14 cellular contexts compared by ENCODE assay signal in the genomic region with DNA sequence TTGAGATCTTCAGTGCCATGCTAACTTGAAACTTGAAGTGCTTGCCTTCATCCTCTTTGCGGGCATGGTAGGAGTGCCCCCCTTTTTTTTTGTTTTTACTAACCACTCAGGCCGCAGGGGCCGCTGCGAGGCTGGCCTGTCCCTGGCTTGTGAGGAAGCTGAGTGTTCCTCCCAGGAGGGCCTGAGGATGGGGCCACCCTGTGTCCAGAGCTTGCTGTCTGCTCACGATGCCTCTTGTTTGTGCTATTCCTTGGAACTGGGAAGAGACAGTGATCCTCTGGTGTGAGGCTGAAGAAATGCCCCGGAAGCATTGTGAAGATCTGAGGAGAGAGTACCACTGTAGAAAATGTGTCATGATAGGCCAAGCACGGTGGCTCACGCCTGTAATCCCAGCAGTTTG. TPM values are rescaled to one million over a fixed set of nuclear protein-coding genes. Genes with fewer than 3 reads are reported as not detected.
DNase-seq lines count a peak whose midpoint lies in the region; ATAC-seq and TF ChIP-seq lines count a peak whose summit lies in the region.
"Had no signal": no experiment of that assay in that cellular context is flagged by ENCODE, and none has a peak within 500 bp of the region (broad histone marks: within the 10 kb centered on the region; RNA-seq: fewer than 3 reads in every experiment).

No MANE protein-coding gene starts in this region.

- H3K27ac Mint-ChIP-seq in activated naive CD8-positive, alpha-beta T cell treated with anti-CD3 and anti-CD28 coated beads, Interleukin-2, amount 10 ng/mL, durations not matched to agents 7 days and 5 days: peak overlapping the region; percentile 2
- H3K27ac Mint-ChIP-seq in activated naive CD8-positive, alpha-beta T cell treated with anti-CD3 and anti-CD28 coated beads for 36 hours: no peak overlapping the region
- no peak overlapping the region for H3K27ac Mint-ChIP-seq in stimulated activated effector memory CD8-positive, alpha-beta T cell treated with anti-CD3 and anti-CD28 coated beads, Interleukin-12 subunit alpha, Interleukin-12 subunit beta, amount 100 ng/mL, for 72 hours

- no peak overlapping the region for H2AFZ ChIP-seq in OCI-LY7 (ENCODE audit: low read length)
- H2AFZ ChIP-seq: PC-9 had no signal

- DNase-seq in activated naive CD8-positive, alpha-beta T cell treated with anti-CD3 and anti-CD28 coated beads, Interleukin-2, amount 10 ng/mL, durations not matched to agents 7 days and 5 days: no peak
- no peak for DNase-seq in activated naive CD8-positive, alpha-beta T cell treated with anti-CD3 and anti-CD28 coated beads for 36 hours
- DNase-seq in OCI-LY7 (ENCODE audit: low spot score) (no peak), right atrium auricular region (ENCODE audit: low spot score) (no peak), COLO668 (lab: John Stamatoyannopoulos, UW; ENCODE audit: unreplicated experiment) (no peak), NCI-H146 treated with DMSO at 0.1 percent for 48 hours (lab: John Stamatoyannopoulos, UW; ENCODE audit: unreplicated experiment) (no peak), inferior parietal cortex (ENCODE audit: extremely low spot score) (no peak)
- DNase-seq in stimulated activated effector memory CD8-positive, alpha-beta T cell treated with anti-CD3 and anti-CD28 coated beads, Interleukin-12 subunit alpha, Interleukin-12 subunit beta, amount 100 ng/mL, for 72 hours (ENCODE audit: low spot score in 2 of 2): no peak
- DNase-seq: activated T-cell treated with anti-CD3 and anti-CD28 coated beads, Interleukin-2, amount 50 U/mL, for 24 hours; NCI-H1417 treated with DMSO at 0.1 percent for 48 hours; NCI-H345; PC-9 had no signal

- H3K27me3 Mint-ChIP-seq in activated naive CD8-positive, alpha-beta T cell treated with anti-CD3 and anti-CD28 coated beads, Interleukin-2, amount 10 ng/mL, durations not matched to agents 7 days and 5 days: peaks cover 10% of the 10 kb centered on the region
- H3K27me3 Mint-ChIP-seq in activated naive CD8-positive, alpha-beta T cell treated with anti-CD3 and anti-CD28 coated beads for 36 hours: peaks cover 6% of the 10 kb centered on the region

- H3K4me1 ChIP-seq in OCI-LY7 (ENCODE audit: insufficient read depth, low read length, poor library complexity, severe bottlenecking) (peaks cover 20% of the 10 kb centered on the region), right atrium auricular region (peaks cover 0 to 41% of the 10 kb centered on the region in 2 donors)

- no peaks in the 10 kb centered on the region for H3K36me3 ChIP-seq in OCI-LY7 (ENCODE audit: insufficient read depth, low read length)
- peaks cover 6% of the 10 kb centered on the region for H3K36me3 ChIP-seq in right atrium auricular region
- H3K36me3 ChIP-seq: ovary had no signal

- no peaks in the 10 kb centered on the region for H4K20me1 ChIP-seq in OCI-LY7 (ENCODE audit: insufficient read depth, low read length)

- no TSS peak for BruUV-seq in OCI-LY7 (replicated peaks; lab: Mats Ljungman, UMichigan)

- TF ChIP-seq CTCF in OCI-LY7 (conservative IDR thresholded peaks at IDR 0.05; ENCODE audit: low read length) (no peak), right atrium auricular region (IDR thresholded peaks at IDR 0.05) (no peak)

- H3K4me3 ChIP-seq in OCI-LY7 (ENCODE audit: low read depth, low read length, poor library complexity, severe bottlenecking) (no peak overlapping the region), right atrium auricular region (no peak overlapping the region)
- H3K4me3 ChIP-seq: ovary, PC-9 had no signal

- CTCF ChIA-PET in OCI-LY7 (lab: Charles Lee; ENCODE audit: unreplicated experiment): no interaction called here

- H3K27ac ChIP-seq in OCI-LY7 (ENCODE audit: low read depth, low read length, poor library complexity, severe bottlenecking) (no peak overlapping the region), right atrium auricular region (peak overlapping the region; percentile 95 to 99)
- H3K27ac ChIP-seq: ovary, PC-9 had no signal

- intact Hi-C loops in OCI-LY7 (cut with micrococcal nuclease; ENCODE audit: unreplicated experiment): no loop called here

- no peaks in the 10 kb centered on the region for H3K27me3 ChIP-seq in right atrium auricular region
- H3K27me3 ChIP-seq: ovary had no signal

- H3K36me3 Mint-ChIP-seq in activated naive CD8-positive, alpha-beta T cell treated with anti-CD3 and anti-CD28 coated beads, Interleukin-2, amount 10 ng/mL, durations not matched to agents 7 days and 5 days: peaks cover 1% of the 10 kb centered on the region
- no peaks in the 10 kb centered on the region for H3K36me3 Mint-ChIP-seq in activated naive CD8-positive, alpha-beta T cell treated with anti-CD3 and anti-CD28 coated beads for 36 hours
- H3K36me3 Mint-ChIP-seq in stimulated activated effector memory CD8-positive, alpha-beta T cell treated with anti-CD3 and anti-CD28 coated beads, Interleukin-12 subunit alpha, Interleukin-12 subunit beta, amount 100 ng/mL, for 72 hours: peaks cover 14% of the 10 kb centered on the region

- ATAC-seq in activated naive CD8-positive, alpha-beta T cell treated with anti-CD3 and anti-CD28 coated beads, Interleukin-2, amount 10 ng/mL, durations not matched to agents 7 days and 5 days (ENCODE audit: low read depth): no peak
- ATAC-seq in stimulated activated effector memory CD8-positive, alpha-beta T cell treated with anti-CD3 and anti-CD28 coated beads, Interleukin-12 subunit alpha, Interleukin-12 subunit beta, amount 100 ng/mL, for 72 hours: no peak
- ATAC-seq: activated CD4-positive, CD25-positive, alpha-beta regulatory T cell treated with anti-CD3 and anti-CD28 coated beads, Interleukin-2, amount 50 U/mL, for 24 hours had no signal

- no peaks in the 10 kb centered on the region for H3K9me3 ChIP-seq in OCI-LY7 (ENCODE audit: low read length)
- no peaks in the 10 kb centered on the region for H3K9me3 ChIP-seq in right atrium auricular region
- H3K9me3 ChIP-seq: ovary had no signal

- POLR2A ChIA-PET in activated naive CD8-positive, alpha-beta T cell treated with anti-CD3 and anti-CD28 coated beads, Interleukin-2, amount 10 ng/mL, durations not matched to agents 7 days and 5 days (lab: Charles Lee): no interaction called here
- POLR2A ChIA-PET in OCI-LY7 (lab: Charles Lee): no interaction called here

- H3K4me3 Mint-ChIP-seq in activated naive CD8-positive, alpha-beta T cell treated with anti-CD3 and anti-CD28 coated beads, Interleukin-2, amount 10 ng/mL, durations not matched to agents 7 days and 5 days: no peak overlapping the region
- H3K4me3 Mint-ChIP-seq in activated naive CD8-positive, alpha-beta T cell treated with anti-CD3 and anti-CD28 coated beads for 36 hours: no peak overlapping the region
- peak overlapping the region; percentile 84 for H3K4me3 Mint-ChIP-seq in stimulated activated effector memory CD8-positive, alpha-beta T cell treated with anti-CD3 and anti-CD28 coated beads, Interleukin-12 subunit alpha, Interleukin-12 subunit beta, amount 100 ng/mL, for 72 hours

- H3K9me2 ChIP-seq in OCI-LY7 (ENCODE audit: insufficient read depth, low read length): no peaks in the 10 kb centered on the region

- H3K9me3 Mint-ChIP-seq in activated naive CD8-positive, alpha-beta T cell treated with anti-CD3 and anti-CD28 coated beads, Interleukin-2, amount 10 ng/mL, durations not matched to agents 7 days and 5 days: no peaks in the 10 kb centered on the region
- H3K9me3 Mint-ChIP-seq in activated naive CD8-positive, alpha-beta T cell treated with anti-CD3 and anti-CD28 coated beads for 36 hours: no peaks in the 10 kb centered on the region
- no peaks in the 10 kb centered on the region for H3K9me3 Mint-ChIP-seq in stimulated activated effector memory CD8-positive, alpha-beta T cell treated with anti-CD3 and anti-CD28 coated beads, Interleukin-12 subunit alpha, Interleukin-12 subunit beta, amount 100 ng/mL, for 72 hours
- H3K9me3 Mint-ChIP-seq: activated T-cell treated with anti-CD3 and anti-CD28 coated beads, Interleukin-2, amount 50 U/mL, for 24 hours had no signal

- no peaks in the 10 kb centered on the region for H3K79me2 ChIP-seq in OCI-LY7 (ENCODE audit: insufficient read depth, low read depth, low read length)

- H3K4me2 ChIP-seq in OCI-LY7 (ENCODE audit: low read length): peak overlapping the region; percentile 66; the same call in 1 of the 2 replicates
- H3K4me2 ChIP-seq: PC-9 had no signal

- H3K4me1 Mint-ChIP-seq in activated naive CD8-positive, alpha-beta T cell treated with anti-CD3 and anti-CD28 coated beads, Interleukin-2, amount 10 ng/mL, durations not matched to agents 7 days and 5 days: peaks cover 17% of the 10 kb centered on the region
- peaks cover 24% of the 10 kb centered on the region for H3K4me1 Mint-ChIP-seq in activated naive CD8-positive, alpha-beta T cell treated with anti-CD3 and anti-CD28 coated beads for 36 hours
- peaks cover 57% of the 10 kb centered on the region for H3K4me1 Mint-ChIP-seq in stimulated activated effector memory CD8-positive, alpha-beta T cell treated with anti-CD3 and anti-CD28 coated beads, Interleukin-12 subunit alpha, Interleukin-12 subunit beta, amount 100 ng/mL, for 72 hours

RNA-seq across cellular contexts. Expression of gene TANGO2, which starts 2.3 kb away (rescaled TPM):
- total RNA-seq in activated naive CD8-positive, alpha-beta T cell treated with anti-CD3 and anti-CD28 coated beads, Interleukin-2, amount 10 ng/mL, durations not matched to agents 7 days and 5 days: 10 to 100 TPM; 40.7 to 41.2 TPM
- 10 to 100 TPM; 16.5 to 21.5 TPM for total RNA-seq in activated naive CD8-positive, alpha-beta T cell treated with anti-CD3 and anti-CD28 coated beads for 36 hours
- 12.3 and 18.3 TPM in 2 replicates for total RNA-seq in OCI-LY7 (2014; rRNA removed; shearing (Covaris generic))
- 23.3 and 25.0 TPM in 2 replicates for total RNA-seq in OCI-LY7 (2022)
- total RNA-seq in right atrium auricular region: 100 to 1,000 TPM in 1 of 2 donors, 10 to 100 TPM in 1; 95.2 to 101 TPM

RNA-seq across cellular contexts. Expression of gene ARVCF, which starts 6.6 kb away (rescaled TPM):
- total RNA-seq in activated naive CD8-positive, alpha-beta T cell treated with anti-CD3 and anti-CD28 coated beads, Interleukin-2, amount 10 ng/mL, durations not matched to agents 7 days and 5 days: 1 to 10 TPM; 1.5 to 1.6 TPM
- total RNA-seq in activated naive CD8-positive, alpha-beta T cell treated with anti-CD3 and anti-CD28 coated beads for 36 hours: 1 to 10 TPM; 1.1 to 1.6 TPM
- 1.8 and 2.9 TPM in 2 replicates for total RNA-seq in OCI-LY7 (2014; rRNA removed; shearing (Covaris generic))
- total RNA-seq in OCI-LY7 (2022): 3.8 and 3.9 TPM in 2 replicates
- 10 to 100 TPM; 16.7 to 35.8 TPM for total RNA-seq in right atrium auricular region

RNA-seq across cellular contexts. Expression of gene DGCR8, which starts 56.8 kb away (rescaled TPM):
- 10 to 100 TPM; 54.3 to 54.5 TPM for total RNA-seq in activated naive CD8-positive, alpha-beta T cell treated with anti-CD3 and anti-CD28 coated beads, Interleukin-2, amount 10 ng/mL, durations not matched to agents 7 days and 5 days
- 10 to 100 TPM; 42.6 to 47.0 TPM for total RNA-seq in activated naive CD8-positive, alpha-beta T cell treated with anti-CD3 and anti-CD28 coated beads for 36 hours
- 49.5 and 53.4 TPM in 2 replicates for total RNA-seq in OCI-LY7 (2014; rRNA removed; shearing (Covaris generic))
- total RNA-seq in OCI-LY7 (2022): 68.2 and 75.6 TPM in 2 replicates
- total RNA-seq in right atrium auricular region: 10 to 100 TPM in 1 of 2 donors, 1 to 10 TPM in 1; 8.3 to 12.1 TPM
